35 cellular contexts compared by ENCODE assay signal in the genomic region with DNA sequence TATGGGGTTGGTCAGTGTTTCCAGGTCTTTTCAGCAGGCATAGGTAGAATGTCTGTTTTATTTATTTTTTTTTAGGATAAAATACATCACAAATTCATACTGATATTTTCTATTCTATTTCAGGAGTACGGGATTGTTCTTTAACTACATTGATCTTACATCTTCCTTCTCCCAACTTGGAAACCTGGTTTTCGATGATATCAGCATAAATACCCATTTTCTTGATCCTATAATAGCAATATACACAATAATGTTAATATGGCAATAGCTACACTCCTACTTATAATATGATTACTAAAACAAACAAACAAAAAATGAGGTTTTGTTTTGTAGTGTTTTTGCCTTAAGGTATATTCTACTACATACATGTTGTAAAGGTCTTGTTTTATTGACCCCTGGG.
"Had no signal": no experiment of that assay in that cellular context is flagged by ENCODE, and none has a peak within 500 bp of the region (broad histone marks: within the 10 kb centered on the region; RNA-seq: fewer than 3 reads in every experiment).

No MANE protein-coding gene starts in this region.

- H3K4me3 ChIP-seq: MG63 had no signal

- H3K36me3 ChIP-seq: MG63 had no signal

- H3K27me3 ChIP-seq: MG63 had no signal

- DNase-seq: Karpas-422, Kasumi-1, MM.1S, MV-4-11, NCI-H1048, NCI-H1092, NCI-H1092 treated with DMSO at 0.1 percent for 48 hours, NCI-H1105, NCI-H1105 treated with DMSO at 0.1 percent for 48 hours, NCI-H1417, NCI-H1417 treated with DMSO at 0.1 percent for 48 hours, NCI-H1436, NCI-H1436 treated with DMSO at 0.1 percent for 48 hours, NCI-H146, NCI-H1694, NCI-H1694 treated with DMSO at 0.1 percent for 48 hours, NCI-H187, NCI-H187 treated with DMSO at 0.1 percent for 48 hours, NCI-H1930, NCI-H2029, NCI-H2029 treated with DMSO at 0.1 percent for 48 hours, NCI-H2081, NCI-H2081 treated with DMSO at 0.1 percent for 48 hours, NCI-H2107, NCI-H2171, NCI-H2171 treated with DMSO at 0.1 percent for 48 hours, NCI-H2227 treated with DMSO at 0.1 percent for 48 hours, NCI-H226, NCI-H345, NCI-H446, NCI-H446 treated with DMSO at 0.1 percent for 48 hours, NCI-H510A, NCI-H510A treated with DMSO at 0.1 percent for 48 hours, NCI-H524 had no signal
